ENCODE assay signal across 17 cellular contexts in genomic region chr14:54866588-54866987, GRCh38. TPM values are rescaled to one million over a fixed set of nuclear protein-coding genes. Genes with fewer than 3 reads are reported as not detected.
DNase-seq lines count a peak whose midpoint lies in the region; ATAC-seq, FAIRE-seq and TF ChIP-seq lines count a peak whose summit lies in the region.
"Had no signal": no experiment of that assay in that cellular context is flagged by ENCODE, and none has a peak within 500 bp of the region (broad histone marks: within the 10 kb centered on the region; RNA-seq: fewer than 3 reads in every experiment).

No MANE protein-coding gene starts in this region.

- RAD21 ChIA-PET in GM12878 (lab: Charles Lee; ENCODE audit: unreplicated experiment) = interaction anchor here (1.0 to 1.5 kb wide), 3 partner anchors 9 to 15 kb away, joined by 3 read pairs; no protein-coding TSS in a partner anchor

- no peaks in the 10 kb centered on the region for H3K79me1 ChIP-seq in mesenchymal stem cell (replicated peaks; ENCODE audit: low read length, poor library complexity, severe bottlenecking)

- no peak overlapping the region for H2BK5ac ChIP-seq in mesenchymal stem cell (ENCODE audit: low read depth, low read length, poor library complexity, severe bottlenecking)

- H3K9me3 ChIP-seq in GM12878 (replicated peaks; ENCODE audit: control insufficient read depth, insufficient read depth, low read length) = no peaks in the 10 kb centered on the region
- H3K9me3 ChIP-seq in mesenchymal stem cell (ENCODE audit: control insufficient read depth, low read length) = no peaks in the 10 kb centered on the region
- no peaks in the 10 kb centered on the region for H3K9me3 ChIP-seq in small intestine (ENCODE audit: control insufficient read depth, low read depth)
- no peaks in the 10 kb centered on the region for H3K9me3 ChIP-seq in upper lobe of right lung

- H2AFZ ChIP-seq in GM12878 (ENCODE audit: control insufficient read depth, low read depth, low read length) (no peak overlapping the region), mesenchymal stem cell (ENCODE audit: low read depth, low read length) (no peak overlapping the region)
- H2AFZ ChIP-seq: PC-9 had no signal

- H2AK5ac ChIP-seq in mesenchymal stem cell (ENCODE audit: low read length, severe bottlenecking) = no peak overlapping the region

- peaks cover 1 to 5% of the 10 kb centered on the region in 2 experiments; a peak in 3 of 4 replicates for H3K36me3 ChIP-seq in GM12878 (ENCODE audit: control insufficient read depth in 2 of 2, insufficient read depth in 2 of 2, low read length in 1 of 2)
- H3K36me3 ChIP-seq in mesenchymal stem cell (ENCODE audit: control insufficient read depth in 1 of 2, insufficient read depth in 2 of 2, low read depth in 1 of 2, low read length in 2 of 2) = no peaks in the 10 kb centered on the region
- peaks cover 0 to 1% of the 10 kb centered on the region in 2 donors for H3K36me3 ChIP-seq in small intestine (ENCODE audit: control insufficient read depth in 2 of 2, insufficient read depth in 2 of 2, low read length in 2 of 2)
- H3K36me3 ChIP-seq in upper lobe of right lung = no peaks in the 10 kb centered on the region

- DNase-seq in EL = peak; percentile 22
- peak; percentile 49 for DNase-seq in LHCN-M2 (ENCODE audit: low read depth)
- no peak for DNase-seq in GM12878 (ENCODE audit: low read depth, low spot score)
- peak; percentile 41 for DNase-seq in mesenchymal stem cell
- no peak for DNase-seq in NCI-H82 (lab: John Stamatoyannopoulos, UW)
- DNase-seq in C1 segment of cervical spinal cord (lab: John Stamatoyannopoulos, UW) = no peak
- DNase-seq in small intestine = no peak
- DNase-seq in upper lobe of right lung = no peak
- DNase-seq: activated effector memory CD4-positive, alpha-beta T cell treated with anti-CD3 and anti-CD28 coated beads, Interleukin-2, amount 50 U/mL, for 16 hours; anterior cingulate cortex; Calu3; NCI-H187; nephron progenitor cell; PC-9; stimulated activated CD4-positive, alpha-beta T cell treated with anti-CD3 and anti-CD28 coated beads, Interleukin-15, amount 100 ng/mL, for 24 hours had no signal

- no peak overlapping the region for H2BK120ac ChIP-seq in mesenchymal stem cell (ENCODE audit: low read depth, low read length)

- H3K27ac ChIP-seq in GM12878 (ENCODE audit: control insufficient read depth, insufficient read depth) = no peak overlapping the region
- no peak overlapping the region for H3K27ac ChIP-seq in mesenchymal stem cell (ENCODE audit: low read length, poor library complexity, severe bottlenecking)
- no peak overlapping the region for H3K27ac ChIP-seq in small intestine (ENCODE audit: low read depth in 1 of 2, low read length in 1 of 2)
- H3K27ac ChIP-seq in upper lobe of right lung = no peak overlapping the region
- H3K27ac ChIP-seq: epithelial cell of prostate, PC-9 had no signal

- H3K27me3 ChIP-seq in GM12878 (replicated peaks in 1 of 2; ENCODE audit: control insufficient read depth in 2 of 2, insufficient read depth in 2 of 2, low read length in 1 of 2) (no peaks in the 10 kb centered on the region), mesenchymal stem cell (ENCODE audit: control insufficient read depth in 1 of 2, insufficient read depth in 1 of 2, low read length in 2 of 2) (no peaks in the 10 kb centered on the region), small intestine (ENCODE audit: control insufficient read depth in 2 of 2, insufficient read depth in 2 of 2, low read length in 2 of 2) (no peaks in the 10 kb centered on the region), upper lobe of right lung (no peaks in the 10 kb centered on the region)

- SMC1A ChIA-PET in GM12878 (lab: Charles Lee; ENCODE audit: uncharacterized antibody, unreplicated experiment) = interaction anchor here (0.8 to 2.1 kb wide), 9 partner anchors 8 to 37 kb away, joined by 3 to 7 read pairs (median 4); no protein-coding TSS in a partner anchor

- POLR2A ChIA-PET in GM12878 (lab: Charles Lee) = interaction anchor here (0.6 to 1.1 kb wide), 2 partner anchors 12 to 326 kb away, joined by 3 to 4 read pairs; no protein-coding TSS in a partner anchor

- no peak overlapping the region for H3K4me3 ChIP-seq in GM12878
- H3K4me3 ChIP-seq in mesenchymal stem cell (ENCODE audit: insufficient read depth in 1 of 2, low read depth in 1 of 2, low read length in 2 of 2) = no peak overlapping the region
- H3K4me3 ChIP-seq in small intestine (ENCODE audit: low read depth in 1 of 2, low read length in 2 of 2) = no peak overlapping the region
- no peak overlapping the region for H3K4me3 ChIP-seq in upper lobe of right lung
- H3K4me3 ChIP-seq: lung, PC-9 had no signal

- H3K18ac ChIP-seq in mesenchymal stem cell (ENCODE audit: low read depth in 1 of 2, low read length in 2 of 2) = no peak overlapping the region

- no peak overlapping the region for H4K8ac ChIP-seq in mesenchymal stem cell (ENCODE audit: low read length)

- CTCF ChIA-PET in GM12878 (lab: Yijun Ruan, JAX) = interaction anchor here (0.6 to 2.3 kb wide), 9 partner anchors 9 to 399 kb away, joined by 3 to 13 read pairs (median 4); partner anchors contain the start of gene GCH1

- BruUV-seq in GM12878 (replicated peaks; lab: Mats Ljungman, UMichigan) = no TSS peak

- H3K4ac ChIP-seq in mesenchymal stem cell (ENCODE audit: low read depth in 1 of 2, low read length in 2 of 2) = no peak overlapping the region

- no peaks in the 10 kb centered on the region for H3K4me1 ChIP-seq in GM12878 (ENCODE audit: control insufficient read depth, insufficient read depth, low read length)
- H3K4me1 ChIP-seq in mesenchymal stem cell (ENCODE audit: control insufficient read depth, insufficient read depth, low read depth, low read length) = no peaks in the 10 kb centered on the region
- H3K4me1 ChIP-seq in small intestine (ENCODE audit: control insufficient read depth in 2 of 2, insufficient read depth in 1 of 2, low read depth in 1 of 2, low read length in 1 of 2) = no peaks in the 10 kb centered on the region
- H3K4me1 ChIP-seq in upper lobe of right lung = peaks cover 10% of the 10 kb centered on the region

- TF ChIP-seq POLR2A in GM12878 (IDR thresholded peaks at IDR 0.05; ENCODE audit: low read depth, low read length) = no peak

- TF ChIP-seq EP300 in GM12878 (IDR thresholded peaks at IDR 0.05; ENCODE audit: borderline replicate concordance in 1 of 2, control insufficient read depth in 1 of 2, low read depth in 2 of 2, low read length in 2 of 2) = no peak

- peak; percentile 40 for ATAC-seq in GM12878
- no peak for ATAC-seq in upper lobe of right lung

- H2BK15ac ChIP-seq in mesenchymal stem cell (ENCODE audit: low read depth, poor library complexity, severe bottlenecking) = no peak overlapping the region

- no peak overlapping the region for H2BK12ac ChIP-seq in mesenchymal stem cell (ENCODE audit: low read length in 2 of 2)

- no peak for TF ChIP-seq RAD21 in GM12878 (IDR thresholded peaks at IDR 0.05; ENCODE audit: insufficient read depth, low read depth, low read length)

- H4K91ac ChIP-seq in mesenchymal stem cell (ENCODE audit: low read length) = no peak overlapping the region

- H3K14ac ChIP-seq in mesenchymal stem cell (ENCODE audit: low read length in 2 of 2) = no peak overlapping the region

- H3K9ac ChIP-seq in GM12878 (ENCODE audit: control insufficient read depth, insufficient read depth, low read length) (no peak overlapping the region), mesenchymal stem cell (ENCODE audit: low read length) (no peak overlapping the region)

- no peaks in the 10 kb centered on the region for H4K20me1 ChIP-seq in GM12878 (ENCODE audit: control insufficient read depth, insufficient read depth)

- no peak overlapping the region for H3K23ac ChIP-seq in mesenchymal stem cell (ENCODE audit: low read length in 2 of 2)

- intact Hi-C loops in GM12878 (cut with micrococcal nuclease; ENCODE audit: unreplicated experiment) = no loop called here
- intact Hi-C loops in upper lobe of right lung (cut with DNase I) = no loop called here

- 58% methylated on average over 4 of the region's 4 CpGs for WGBS in GM12878 (ENCODE audit: insufficient coverage, insufficient replicate concordance, low lambda C conversion rate, missing lambda C conversion rate)
- whole genome bisulfite sequencing in mesenchymal stem cell = 47% methylated on average over 3 of the region's 4 CpGs
- 81 to 91% (median 86%) methylated on average over 4 of the region's 4 CpGs for WGBS in small intestine, 3 donors

- in situ Hi-C loops in GM12878 (cut with MboI) = no loop called here

- H3K4me2 ChIP-seq in GM12878 (ENCODE audit: control insufficient read depth, insufficient read depth) (no peak overlapping the region), mesenchymal stem cell (ENCODE audit: low read length, poor library complexity, severe bottlenecking) (no peak overlapping the region)
- H3K4me2 ChIP-seq: PC-9 had no signal

- FAIRE-seq in GM12878 (lab: Jason Lieb, UNC) = no peak
- no peak for FAIRE-seq in small intestine (lab: Jason Lieb, UNC)

- TF ChIP-seq CTCF in GM12878 (IDR thresholded peaks at IDR 0.05 in 2 of 3, conservative IDR thresholded peaks at IDR 0.05 in 1 of 3; ENCODE audit: control insufficient read depth in 2 of 3, extremely low read depth in 1 of 3, insufficient read depth in 1 of 3, low read depth in 3 of 3, low read length in 3 of 3) (no peak), upper lobe of right lung (IDR thresholded peaks at IDR 0.05) (no peak)

- no peaks in the 10 kb centered on the region for H3K79me2 ChIP-seq in GM12878 (ENCODE audit: control insufficient read depth, insufficient read depth, low read length)

TF ChIP-seq in GM12878, 131 proteins besides CTCF, POLR2A, EP300 and RAD21 (continues in another document):
- peak; percentile 45; the same call in 1 of the 2 replicates for TF ChIP-seq RUNX3 (IDR thresholded peaks at IDR 0.05; ENCODE audit: low read length)

RNA-seq across cellular contexts. Expression of gene GCH1, which starts 36.0 kb away (rescaled TPM):
- total RNA-seq in LHCN-M2 (2014; rRNA removed) (0.51 and 0.80 TPM in 2 replicates), GM12878 (2014; rRNA removed) (35.9 and 39.5 TPM in 2 replicates), GM12878 (2014; rRNA removed; fragmentation: Illumina TruSeq; extraction: Trizol) (27.0 and 27.9 TPM in 2 replicates), GM12878 (2021) (36.8 and 39.1 TPM in 2 replicates), upper lobe of right lung (14.3 TPM)
- polyA plus RNA-seq in LHCN-M2 (2012) = 0.22 TPM
- total RNA-seq in GM12878 (2013; cell fraction: nucleolus; rRNA removed) = 17.6 and 18.2 TPM in 2 replicates
- 8.5 TPM for polyA plus RNA-seq in GM12878 (2011; ENCODE audit: low read depth)
- polyA plus RNA-seq in GM12878 (2011; rRNA removed) (31.9 and 40.1 TPM in 2 replicates), GM12878 (2014; fragmentation: Illumina TruSeq; extraction: Trizol) (32.9 and 44.4 TPM in 2 replicates), GM12878 (2014; fragmentation: Nextera tagmentation; extraction: Ambion mirVana) (10 to 100 TPM; 25.1 to 26.0 TPM), GM12878 (2014; rRNA removed) (32.4 and 34.6 TPM in 2 replicates), GM12878 (2016; fragmentation: Nextera tagmentation; extraction: Ambion mirVana) (10 to 100 TPM; 36.9 to 37.0 TPM), small intestine (10 to 100 TPM; 15.0 to 47.4 (median 45.7) TPM)
- polyA plus RNA-seq in GM12878 (2011; cell fraction: cytosol; rRNA removed) = 14.5 and 15.6 TPM in 2 replicates
- polyA plus RNA-seq in GM12878 (2011; cell fraction: nucleus; rRNA removed) = 11.6 and 12.6 TPM in 2 replicates
- polyA plus RNA-seq in GM12878 (2012) = 13.4 and 17.9 TPM in 2 replicates
- polyA minus RNA-seq in GM12878 (2011; rRNA and poly(A)+ RNA removed) = 9.8 and 22.2 TPM in 2 replicates
- 5.5 and 6.4 TPM in 2 replicates for polyA minus RNA-seq in GM12878 (2011; cell fraction: cytosol; rRNA and poly(A)+ RNA removed)
- 4.5 and 10.2 TPM in 2 replicates for polyA minus RNA-seq in GM12878 (2011; cell fraction: nucleus; rRNA and poly(A)+ RNA removed)
- polyA plus RNA-seq in mesenchymal stem cell (2013, experiment 1 of 2) = 3.6 TPM
- polyA plus RNA-seq in mesenchymal stem cell (2013, experiment 2 of 2) = 4.0 TPM

Comparison
In these comparisons a context has a peak if more than half of its experiments do, and no peak if none do; other contexts are left out.
1. DNase-seq: peak in EL (single experiment), LHCN-M2 (single experiment) and mesenchymal stem cell (single experiment); none in GM12878 (single experiment), NCI-H82 (single experiment), C1 segment of cervical spinal cord (0 of 14), small intestine (single experiment) and upper lobe of right lung (single experiment).